In genomic region chr15:42548258-42549051, GRCh38 we compare ENCODE assay signal across 8 cellular contexts. TPM values are rescaled to one million over a fixed set of nuclear protein-coding genes. Genes with fewer than 3 reads are reported as not detected.
DNase-seq lines count a peak whose midpoint lies in the region; ATAC-seq and TF ChIP-seq lines count a peak whose summit lies in the region.

Gene HAUS2 (plus strand): TSS chr15:42548838. CDS start chr15:42548873, 35 bp downstream.
Gene LRRC57 (minus strand): TSS chr15:42548793. CDS start chr15:42548434, 359 bp downstream.

- TF ChIP-seq CTCF in GM12875 (IDR thresholded peaks at IDR 0.05; ENCODE audit: borderline replicate concordance, insufficient read depth, low read depth, low read length) (no peak), prostate gland (IDR thresholded peaks at IDR 0.05) (peak in 1 of 4 experiments; percentile 23)

- H3K9me3 ChIP-seq in prostate gland: no peaks in the 10 kb centered on the region

- H3K4me3 ChIP-seq in GM12875 (ENCODE audit: low read depth, low read length) (peak within 1 kb of the TSS; percentile 99), prostate gland (peak within 1 kb of the TSS; percentile 75 to 77)

- peaks cover 25% of the 10 kb centered on the region for H3K36me3 Mint-ChIP-seq in T-helper 1 cell treated with Interleukin-12 subunit alpha and Interleukin-12 subunit beta and Interleukin-4 antibody, amounts not matched to agents 30 μg/mL and 1 μg/mL, for 36 hours (ENCODE audit: low read depth)

- DNase-seq in NCI-H128 (lab: John Stamatoyannopoulos, UW; ENCODE audit: unreplicated experiment) (peak; percentile 48), amygdala (lab: John Stamatoyannopoulos, UW) (peak in 53 of 56 donors; percentile 10 to 86 (median 66)), left ventricle myocardium superior (peak; percentile 94), prostate gland (ENCODE audit: low spot score) (peak; percentile 85), ureter (ENCODE audit: low spot score) (peak; percentile 83)

- H3K36me3 ChIP-seq in prostate gland: no peaks in the 10 kb centered on the region

- peak within 1 kb of the TSS; percentile 92 to 94 for H3K27ac ChIP-seq in prostate gland

- H3K27me3 ChIP-seq in prostate gland (replicated peaks; ENCODE audit: insufficient read depth): no peaks in the 10 kb centered on the region

- H3K27me3 Mint-ChIP-seq in T-helper 1 cell treated with Interleukin-12 subunit alpha and Interleukin-12 subunit beta and Interleukin-4 antibody, amounts not matched to agents 30 μg/mL and 1 μg/mL, for 36 hours (ENCODE audit: low read depth): no peaks in the 10 kb centered on the region

- peak; percentile 89 for TF ChIP-seq POLR2A in prostate gland (IDR thresholded peaks at IDR 0.05)

- peak within 1 kb of the TSS; percentile 96 for H3K27ac Mint-ChIP-seq in T-helper 1 cell treated with Interleukin-12 subunit alpha and Interleukin-12 subunit beta and Interleukin-4 antibody, amounts not matched to agents 30 μg/mL and 1 μg/mL, for 36 hours

- intact Hi-C loops in left ventricle myocardium superior (cut with micrococcal nuclease) (loop anchor here (10.0 kb wide), 1 partner anchor 96 kb away; no protein-coding TSS in a partner anchor), prostate gland (cut with DNase I) (loop anchor here (2.0 to 5.0 kb wide), 2 partner anchors 54 to 104 kb away; partner anchors contain the start of gene SNAP23)

- H3K4me1 ChIP-seq in prostate gland (replicated peaks): no peaks in the 10 kb centered on the region

- H3K4me1 Mint-ChIP-seq in T-helper 1 cell treated with Interleukin-12 subunit alpha and Interleukin-12 subunit beta and Interleukin-4 antibody, amounts not matched to agents 30 μg/mL and 1 μg/mL, for 36 hours (ENCODE audit: low read depth): peaks cover 44% of the 10 kb centered on the region

- peak; percentile 87 for ATAC-seq in HG02642 (IDR thresholded peaks at IDR 0.05; ENCODE audit: poor library complexity, unreplicated experiment)
- ATAC-seq in left ventricle myocardium superior: peak; percentile 97

- H3K4me3 Mint-ChIP-seq in T-helper 1 cell treated with Interleukin-12 subunit alpha and Interleukin-12 subunit beta and Interleukin-4 antibody, amounts not matched to agents 30 μg/mL and 1 μg/mL, for 36 hours: peak within 1 kb of the TSS; percentile 93

- WGBS in prostate gland: 0% methylated on average over 32 of the region's 71 CpGs

- no peaks in the 10 kb centered on the region for H3K9me3 Mint-ChIP-seq in T-helper 1 cell treated with Interleukin-12 subunit alpha and Interleukin-12 subunit beta and Interleukin-4 antibody, amounts not matched to agents 30 μg/mL and 1 μg/mL, for 36 hours

RNA-seq across cellular contexts. Expression of gene HAUS2, which starts in this region (rescaled TPM):
- 12.2 TPM for total RNA-seq in left ventricle myocardium superior
- 10 to 100 TPM; 27.5 to 41.9 TPM for total RNA-seq in prostate gland
- total RNA-seq in ureter: 22.6 TPM

RNA-seq across cellular contexts. Expression of gene LRRC57, which starts in this region (rescaled TPM):
- total RNA-seq in left ventricle myocardium superior (14.0 TPM), prostate gland (10 to 100 TPM in 1 of 2 donors, 1 to 10 TPM in 1; 9.8 to 21.8 TPM), ureter (23.5 TPM)

Comparison
In these comparisons a context has a peak if more than half of its experiments do, and no peak if none do; other contexts are left out.
1. Peak in every context shown above with its lines: DNase-seq, ATAC-seq, H3K4me3 ChIP-seq and H3K27ac ChIP-seq.